ENCODE assay signal across 22 cellular contexts in genomic region chr3:197600796-197601565, GRCh38. TPM values are rescaled to one million over a fixed set of nuclear protein-coding genes. Genes with fewer than 3 reads are reported as not detected.
A peak's percentile ranks its signal among the peaks of the same experiment; 100 is the strongest.
DNase-seq lines count a peak whose midpoint lies in the region; ATAC-seq, FAIRE-seq and TF ChIP-seq lines count a peak whose summit lies in the region.
"Had no signal": no experiment of that assay in that cellular context is flagged by ENCODE, and none has a peak within 500 bp of the region (broad histone marks: within the 10 kb centered on the region; RNA-seq: fewer than 3 reads in every experiment).

No MANE protein-coding gene starts in this region.

- no peak for TF ChIP-seq EP300 in tibial nerve (IDR thresholded peaks at IDR 0.05)

- TF ChIP-seq POLR2A in tibial nerve (IDR thresholded peaks at IDR 0.05), result no peak

- FAIRE-seq in astrocyte (lab: Jason Lieb, UNC), result no peak

- BruUV-seq in mammary epithelial cell (replicated peaks; lab: Mats Ljungman, UMichigan), result no TSS peak

- in situ Hi-C loops in mammary epithelial cell (cut with MboI; ENCODE audit: low sequenced_read_pairs in 2 of 2), result no loop called here

- no peaks in the 10 kb centered on the region for H3K27me3 Mint-ChIP-seq in stimulated activated naive CD8-positive, alpha-beta T cell treated with anti-CD3 and anti-CD28 coated beads, Interleukin-15, amount 100 ng/mL, for 72 hours
- no peaks in the 10 kb centered on the region for H3K27me3 Mint-ChIP-seq in astrocyte (ENCODE audit: low read depth, unreplicated experiment)
- H3K27me3 Mint-ChIP-seq: CD4-positive, alpha-beta T cell; natural killer cell treated with Interleukin-12 subunit alpha and Interleukin-12 subunit beta and Interleukin-15 and Interleukin-18, amount 100 ng/mL, for 72 hours had no signal

- H4K20me1 ChIP-seq in astrocyte (ENCODE audit: insufficient read depth, low read length) (no peaks in the 10 kb centered on the region), mammary epithelial cell (ENCODE audit: insufficient read depth, low read length) (no peaks in the 10 kb centered on the region)

- peaks cover 9% of the 10 kb centered on the region for H3K36me3 Mint-ChIP-seq in astrocyte (ENCODE audit: low read depth, unreplicated experiment)
- H3K36me3 Mint-ChIP-seq: natural killer cell treated with Interleukin-12 subunit alpha and Interleukin-12 subunit beta and Interleukin-15 and Interleukin-18, amount 100 ng/mL, for 72 hours had no signal

- peak; percentile 47 for ATAC-seq in stimulated activated naive CD8-positive, alpha-beta T cell treated with anti-CD3 and anti-CD28 coated beads, Interleukin-15, Interleukin-2, amounts not matched to agents 100 U/mL and 50 U/mL, for 24 hours
- no peak for ATAC-seq in stimulated activated naive CD8-positive, alpha-beta T cell treated with anti-CD3 and anti-CD28 coated beads, Interleukin-15, amount 100 ng/mL, for 72 hours
- ATAC-seq in HG02884 (IDR thresholded peaks at IDR 0.05; ENCODE audit: unreplicated experiment) (no peak), HG03521 (IDR thresholded peaks at IDR 0.05; ENCODE audit: unreplicated experiment) (no peak)
- ATAC-seq: foreskin keratinocyte; natural killer cell treated with Interleukin-12 subunit alpha and Interleukin-12 subunit beta and Interleukin-15 and Interleukin-18, amount 100 ng/mL, for 72 hours had no signal

- DNase-seq in stimulated activated naive CD8-positive, alpha-beta T cell treated with anti-CD3 and anti-CD28 coated beads, Interleukin-15, Interleukin-2, amounts not matched to agents 100 U/mL and 50 U/mL, for 24 hours, result no peak
- DNase-seq in stimulated activated naive CD8-positive, alpha-beta T cell treated with anti-CD3 and anti-CD28 coated beads, Interleukin-15, amount 100 ng/mL, for 72 hours, result no peak
- peak; percentile 70 for DNase-seq in astrocyte (ENCODE audit: low read depth)
- DNase-seq in iris pigment epithelial cell (ENCODE audit: low read depth), result peak; percentile 19
- DNase-seq in tibial nerve (ENCODE audit: low spot score in 2 of 2), result peak; percentile 34 to 66
- DNase-seq in mammary epithelial cell, result no peak
- DNase-seq: ACHN; activated CD4-positive, CD25-positive, alpha-beta regulatory T cell treated with anti-CD3 and anti-CD28 coated beads, Interleukin-2, amount 50 U/mL, for 72 hours; activated naive CD4-positive, alpha-beta T cell treated with anti-CD3 and anti-CD28 coated beads, Interleukin-2, amount 10 ng/mL, durations not matched to agents 7 days and 5 days; CD4-positive, alpha-beta T cell; DMS79; Kasumi-1; NCI-H1417 treated with DMSO at 0.1 percent for 48 hours; NCI-H2171 treated with DMSO at 0.1 percent for 48 hours; NK-92 treated with Interleukin-12 subunit alpha and Interleukin-12 subunit beta, amount 100 ng/mL, for 24 hours; T-helper 2 cell had no signal

- H2AFZ ChIP-seq in astrocyte (ENCODE audit: low read depth, low read length) (no peak overlapping the region), mammary epithelial cell (ENCODE audit: low read depth, low read length) (no peak overlapping the region)

- CTCF ChIA-PET in mammary epithelial cell (lab: Charles Lee; ENCODE audit: low non-redundant PET), result no interaction called here

- no peak overlapping the region for H3K4me3 Mint-ChIP-seq in stimulated activated naive CD8-positive, alpha-beta T cell treated with anti-CD3 and anti-CD28 coated beads, Interleukin-15, amount 100 ng/mL, for 72 hours
- no peak overlapping the region for H3K4me3 Mint-ChIP-seq in astrocyte (ENCODE audit: unreplicated experiment)
- H3K4me3 Mint-ChIP-seq: activated naive CD4-positive, alpha-beta T cell treated with anti-CD3 and anti-CD28 coated beads, Interleukin-2, amount 10 ng/mL, durations not matched to agents 7 days and 5 days; CD4-positive, alpha-beta T cell; natural killer cell treated with Interleukin-12 subunit alpha and Interleukin-12 subunit beta and Interleukin-15 and Interleukin-18, amount 100 ng/mL, for 72 hours had no signal

- intact Hi-C loops in mammary epithelial cell (cut with micrococcal nuclease), result no loop called here

- dilution Hi-C loops in mammary epithelial cell (cut with HindIII; ENCODE audit: low sequenced_read_pairs), result loop anchor here (5.0 kb wide), 1 partner anchor 71 kb away; no protein-coding TSS in a partner anchor

- H3K4me1 ChIP-seq in astrocyte (ENCODE audit: insufficient read depth, low read length), result peaks cover 10% of the 10 kb centered on the region
- peaks cover 0 to 37% (median 7%) of the 10 kb centered on the region in 4 donors for H3K4me1 ChIP-seq in tibial nerve
- peaks cover 11% of the 10 kb centered on the region for H3K4me1 ChIP-seq in mammary epithelial cell (ENCODE audit: insufficient read depth, low read length)

- H3K27me3 ChIP-seq in astrocyte (ENCODE audit: insufficient read depth, low read length), result no peaks in the 10 kb centered on the region
- no peaks in the 10 kb centered on the region for H3K27me3 ChIP-seq in tibial nerve
- H3K27me3 ChIP-seq in mammary epithelial cell (ENCODE audit: insufficient read depth, low read length), result no peaks in the 10 kb centered on the region
- H3K27me3 ChIP-seq: cardiac muscle cell, foreskin keratinocyte had no signal

- H3K27ac ChIP-seq in astrocyte (ENCODE audit: low read depth, low read length), result no peak overlapping the region
- H3K27ac ChIP-seq in tibial nerve, result peak overlapping the region; percentile 8 to 75 (median 48)
- H3K27ac ChIP-seq in mammary epithelial cell (ENCODE audit: insufficient read depth, low read depth, low read length), result no peak overlapping the region
- H3K27ac ChIP-seq: cardiac muscle cell, foreskin keratinocyte had no signal

- H3K79me2 ChIP-seq in astrocyte (ENCODE audit: insufficient read depth, low read length) (no peaks in the 10 kb centered on the region), mammary epithelial cell (ENCODE audit: insufficient read depth, low read length) (no peaks in the 10 kb centered on the region)

- no peak overlapping the region for H3K27ac Mint-ChIP-seq in stimulated activated naive CD8-positive, alpha-beta T cell treated with anti-CD3 and anti-CD28 coated beads, Interleukin-15, amount 100 ng/mL, for 72 hours
- H3K27ac Mint-ChIP-seq in astrocyte (ENCODE audit: unreplicated experiment), result no peak overlapping the region
- H3K27ac Mint-ChIP-seq: CD4-positive, alpha-beta T cell; natural killer cell treated with Interleukin-12 subunit alpha and Interleukin-12 subunit beta and Interleukin-15 and Interleukin-18, amount 100 ng/mL, for 72 hours had no signal

- H3K4me1 Mint-ChIP-seq in stimulated activated naive CD8-positive, alpha-beta T cell treated with anti-CD3 and anti-CD28 coated beads, Interleukin-15, amount 100 ng/mL, for 72 hours, result peaks cover 27% of the 10 kb centered on the region
- peaks cover 6% of the 10 kb centered on the region for H3K4me1 Mint-ChIP-seq in astrocyte (ENCODE audit: low read depth, unreplicated experiment)

- H3K4me2 ChIP-seq in astrocyte (ENCODE audit: low read length) (no peak overlapping the region), mammary epithelial cell (ENCODE audit: insufficient read depth, low read depth, low read length) (no peak overlapping the region)

- WGBS in tibial nerve, 2 donors, result 75 to 76% methylated on average over 22 of the region's 22 CpGs
- WGBS in mammary epithelial cell (ENCODE audit: low coverage, missing lambda C conversion rate), result 94% methylated on average over 14 of the region's 22 CpGs

- H3K4me3 ChIP-seq in astrocyte (ENCODE audit: insufficient read depth, low read depth, low read length) (no peak overlapping the region), tibial nerve (no peak overlapping the region), mammary epithelial cell (replicated peaks in 1 of 3; ENCODE audit: insufficient read depth in 1 of 3, low read depth in 2 of 3, low read length in 3 of 3) (no peak overlapping the region)
- H3K4me3 ChIP-seq: cardiac muscle cell, lung had no signal

- H3K36me3 ChIP-seq in astrocyte (ENCODE audit: insufficient read depth, low read length) (no peaks in the 10 kb centered on the region), tibial nerve (peaks cover 0 to 47% (median 0%) of the 10 kb centered on the region in 3 donors), mammary epithelial cell (ENCODE audit: insufficient read depth, low read length) (no peaks in the 10 kb centered on the region)

- TF ChIP-seq CTCF in astrocyte (IDR thresholded peaks at IDR 0.05; ENCODE audit: insufficient read depth, low read depth, low read length) (no peak), tibial nerve (IDR thresholded peaks at IDR 0.05) (no peak), mammary epithelial cell (conservative IDR thresholded peaks at IDR 0.05 in 1 of 2, IDR thresholded peaks at IDR 0.05 in 1 of 2; ENCODE audit: extremely low read depth in 1 of 2, insufficient read depth in 1 of 2, low read depth in 1 of 2, low read length in 2 of 2) (no peak)

- no peaks in the 10 kb centered on the region for H3K9me3 Mint-ChIP-seq in stimulated activated naive CD8-positive, alpha-beta T cell treated with anti-CD3 and anti-CD28 coated beads, Interleukin-15, amount 100 ng/mL, for 72 hours
- H3K9me3 Mint-ChIP-seq in astrocyte (ENCODE audit: unreplicated experiment), result no peaks in the 10 kb centered on the region
- H3K9me3 Mint-ChIP-seq: activated naive CD4-positive, alpha-beta T cell treated with anti-CD3 and anti-CD28 coated beads, Interleukin-2, amount 10 ng/mL, durations not matched to agents 7 days and 5 days; CD4-positive, alpha-beta T cell; natural killer cell treated with Interleukin-12 subunit alpha and Interleukin-12 subunit beta and Interleukin-15 and Interleukin-18, amount 100 ng/mL, for 72 hours had no signal

- no peaks in the 10 kb centered on the region for H3K9me3 ChIP-seq in astrocyte (ENCODE audit: insufficient read depth, low read depth, low read length)
- H3K9me3 ChIP-seq in tibial nerve, result no peaks in the 10 kb centered on the region
- no peaks in the 10 kb centered on the region for H3K9me3 ChIP-seq in mammary epithelial cell (replicated peaks; ENCODE audit: insufficient read depth, low read length)

- no peak overlapping the region for H3K9ac ChIP-seq in astrocyte (ENCODE audit: low read length)
- H3K9ac ChIP-seq in mammary epithelial cell (ENCODE audit: insufficient read depth, low read length), result no peak overlapping the region

RNA-seq across cellular contexts. Expression of gene BDH1, which starts 45.2 kb away (rescaled TPM):
- total RNA-seq in astrocyte, result 0.96 and 1.5 TPM in 2 replicates
- 10 to 100 TPM; 15.1 to 24.3 (median 18.7) TPM for total RNA-seq in tibial nerve
- 10 to 100 TPM in 1 of 2 donors, 1 to 10 TPM in 1; 2.8 to 22.5 TPM for total RNA-seq in mammary epithelial cell
- 29.2 TPM for polyA plus RNA-seq in mammary epithelial cell
- polyA minus RNA-seq in mammary epithelial cell, result 15.2 TPM

Comparison
In these comparisons a context has a peak if more than half of its experiments do, and no peak if none do; other contexts are left out.
1. DNase-seq: peak in astrocyte (single experiment), iris pigment epithelial cell (single experiment) and tibial nerve (2 of 2); none in stimulated activated naive CD8-positive, alpha-beta T cell treated with anti-CD3 and anti-CD28 coated beads, Interleukin-15, Interleukin-2, amounts not matched to agents 100 U/mL and 50 U/mL, for 24 hours (single experiment), stimulated activated naive CD8-positive, alpha-beta T cell treated with anti-CD3 and anti-CD28 coated beads, Interleukin-15, amount 100 ng/mL, for 72 hours (0 of 2) and mammary epithelial cell (single experiment).
2. H3K27ac ChIP-seq: peak in tibial nerve (4 of 4); none in astrocyte (single experiment) and mammary epithelial cell (single experiment).